In genomic region chr12:77786675-77787074, GRCh38 we compare ENCODE assay signal across 23 cellular contexts.
"Had no signal": no experiment of that assay in that cellular context is flagged by ENCODE, and none has a peak within 500 bp of the region (broad histone marks: within the 10 kb centered on the region; RNA-seq: fewer than 3 reads in every experiment).

No MANE protein-coding gene starts in this region.

- H3K9me3 ChIP-seq: colonic mucosa, esophagus muscularis mucosa, esophagus squamous epithelium, gastrocnemius medialis, gastroesophageal sphincter, heart left ventricle had no signal

- H3K27me3 ChIP-seq: colonic mucosa, dorsolateral prefrontal cortex, esophagus muscularis mucosa, esophagus squamous epithelium, gastrocnemius medialis, gastroesophageal sphincter, heart left ventricle, heart right ventricle had no signal

- H3K4me3 Mint-ChIP-seq: dendritic cell treated with granulocyte-macrophage colony-stimulating factor and Interleukin-4, amounts not matched to agents 40 ng/mL and 50 ng/mL, for 4 days; effector memory CD8-positive, alpha-beta T cell had no signal

- DNase-seq: colonic mucosa; cortex of kidney; dermis blood vessel endothelial cell; dorsolateral prefrontal cortex; effector CD4-positive, alpha-beta T cell; effector CD8-positive, alpha-beta T cell; effector memory CD4-positive, alpha-beta T cell; effector memory CD8-positive, alpha-beta T cell; erythroblast; esophagus squamous epithelium; foreskin fibroblast; foreskin keratinocyte; foreskin melanocyte; gastrocnemius medialis; glutamatergic neuron; head of caudate nucleus; heart left ventricle; heart right ventricle had no signal

- H3K4me1 ChIP-seq: colonic mucosa, esophagus muscularis mucosa, esophagus squamous epithelium, foreskin keratinocyte, gastrocnemius medialis, gastroesophageal sphincter had no signal

- H3K27me3 Mint-ChIP-seq: dendritic cell treated with granulocyte-macrophage colony-stimulating factor and Interleukin-4, amounts not matched to agents 40 ng/mL and 50 ng/mL, for 4 days; effector memory CD8-positive, alpha-beta T cell had no signal

- H3K4me3 ChIP-seq: colonic mucosa, coronary artery, dorsolateral prefrontal cortex, esophagus muscularis mucosa, esophagus squamous epithelium, gastrocnemius medialis, gastroesophageal sphincter, heart left ventricle, heart right ventricle had no signal

- H3K27ac ChIP-seq: colonic mucosa, coronary artery, dorsolateral prefrontal cortex, epithelial cell of prostate, esophagus muscularis mucosa, esophagus squamous epithelium, foreskin keratinocyte, gastrocnemius medialis, gastroesophageal sphincter, heart left ventricle had no signal

- H3K36me3 ChIP-seq: colonic mucosa, esophagus muscularis mucosa, esophagus squamous epithelium, gastrocnemius medialis, gastroesophageal sphincter, heart left ventricle, heart right ventricle had no signal

- H3K27ac Mint-ChIP-seq: dendritic cell treated with granulocyte-macrophage colony-stimulating factor and Interleukin-4, amounts not matched to agents 40 ng/mL and 50 ng/mL, for 4 days; effector memory CD8-positive, alpha-beta T cell had no signal
